Comparison of ENCODE assay signal across 1 cellular context in the genomic region with DNA sequence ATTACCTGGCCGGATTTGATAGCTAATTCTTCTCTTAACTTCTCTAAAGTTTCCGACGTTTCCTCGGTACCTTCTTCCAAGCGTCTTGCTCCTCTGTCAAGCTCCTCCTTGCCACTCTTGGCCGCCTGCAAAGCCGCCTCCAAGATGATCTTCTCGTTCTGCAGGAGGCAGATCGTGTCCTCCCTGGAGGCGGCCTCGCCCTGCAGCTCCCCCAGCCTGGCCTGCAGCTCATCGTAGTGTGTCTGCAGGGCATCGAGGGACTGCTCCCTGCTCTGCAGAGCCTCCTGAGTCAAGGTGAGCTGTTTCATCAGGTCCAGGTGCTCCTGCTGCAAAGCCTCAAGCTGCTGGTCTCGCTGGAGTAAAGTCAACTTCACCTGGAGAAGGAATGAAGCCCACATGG.
TF ChIP-seq lines count a peak whose summit lies in the region.

No MANE protein-coding gene starts in this region.

TF ChIP-seq in K562, 482 proteins besides CTCF, POLR2A, EP300 and RAD21:
- TF ChIP-seq POLR2G (IDR thresholded peaks at IDR 0.05; ENCODE audit: low read depth, low read length), result 0 out of 2 replicates have a peak, but pooled peaks have one; percentile 21
- TF ChIP-seq, protein P1, sequence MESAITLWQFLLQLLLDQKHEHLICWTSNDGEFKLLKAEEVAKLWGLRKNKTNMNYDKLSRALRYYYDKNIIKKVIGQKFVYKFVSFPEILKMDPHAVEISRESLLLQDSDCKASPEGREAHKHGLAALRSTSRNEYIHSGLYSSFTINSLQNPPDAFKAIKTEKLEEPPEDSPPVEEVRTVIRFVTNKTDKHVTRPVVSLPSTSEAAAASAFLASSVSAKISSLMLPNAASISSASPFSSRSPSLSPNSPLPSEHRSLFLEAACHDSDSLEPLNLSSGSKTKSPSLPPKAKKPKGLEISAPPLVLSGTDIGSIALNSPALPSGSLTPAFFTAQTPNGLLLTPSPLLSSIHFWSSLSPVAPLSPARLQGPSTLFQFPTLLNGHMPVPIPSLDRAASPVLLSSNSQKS (CRISPR knock-in tag; IDR thresholded peaks at IDR 0.05), result no peak
